ENCODE assay signal across 9 cellular contexts in genomic region chr11:61331636-61332035, GRCh38. TPM values are rescaled to one million over a fixed set of nuclear protein-coding genes. Genes with fewer than 3 reads are reported as not detected.
DNase-seq lines count a peak whose midpoint lies in the region; ATAC-seq and TF ChIP-seq lines count a peak whose summit lies in the region.
"Had no signal": no experiment of that assay in that cellular context is flagged by ENCODE, and none has a peak within 500 bp of the region (broad histone marks: within the 10 kb centered on the region; RNA-seq: fewer than 3 reads in every experiment).

No MANE protein-coding gene starts in this region.

- intact Hi-C loops in left lung (cut with DNase I) = loop anchor here in 1 of 2 donors (5.0 kb wide), 1 partner anchor 36 kb away; no protein-coding TSS in a partner anchor

- peaks cover 61% of the 10 kb centered on the region for H3K4me1 Mint-ChIP-seq in activated naive CD4-positive, alpha-beta T cell treated with anti-CD3 and anti-CD28 coated beads, Interleukin-2, amount 50 U/mL, for 24 hours
- H3K4me1 Mint-ChIP-seq in activated CD8-positive, alpha-beta T cell treated with anti-CD3 and anti-CD28 coated beads, Interleukin-2, amount 10 ng/mL, durations not matched to agents 7 days and 5 days (ENCODE audit: low read depth) = peaks cover 62% of the 10 kb centered on the region
- peaks cover 38% of the 10 kb centered on the region for H3K4me1 Mint-ChIP-seq in type B pancreatic cell (ENCODE audit: unreplicated experiment)

- CTCF ChIA-PET in activated CD8-positive, alpha-beta T cell treated with anti-CD3 and anti-CD28 coated beads, Interleukin-2, amount 10 ng/mL, durations not matched to agents 7 days and 5 days (lab: Charles Lee) = interaction anchor here (1.1 to 3.9 kb wide), 5 partner anchors 25 to 104 kb away, joined by 3 to 25 read pairs (median 4); partner anchors contain the start of gene VWCE

- H3K36me3 ChIP-seq in left lung = peaks cover 0 to 33% of the 10 kb centered on the region in 2 donors

- POLR2A ChIA-PET in activated CD8-positive, alpha-beta T cell treated with anti-CD3 and anti-CD28 coated beads, Interleukin-2, amount 10 ng/mL, durations not matched to agents 7 days and 5 days (lab: Charles Lee) = interaction anchor here (0.9 to 2.6 kb wide), 2 partner anchors 28 to 31 kb away, joined by 3 to 9 read pairs; partner anchors contain the start of gene TMEM138

- H3K27ac ChIP-seq in left lung = no peak overlapping the region

- H3K36me3 Mint-ChIP-seq in activated naive CD4-positive, alpha-beta T cell treated with anti-CD3 and anti-CD28 coated beads, Interleukin-2, amount 50 U/mL, for 24 hours = peaks cover 17% of the 10 kb centered on the region
- peaks cover 34% of the 10 kb centered on the region for H3K36me3 Mint-ChIP-seq in activated CD8-positive, alpha-beta T cell treated with anti-CD3 and anti-CD28 coated beads, Interleukin-2, amount 10 ng/mL, durations not matched to agents 7 days and 5 days (ENCODE audit: low read depth)
- H3K36me3 Mint-ChIP-seq in type B pancreatic cell = peaks cover 27% of the 10 kb centered on the region

- peaks cover 6 to 41% of the 10 kb centered on the region in 2 donors for H3K4me1 ChIP-seq in left lung

- no peaks in the 10 kb centered on the region for H3K9me3 ChIP-seq in left lung

- no peak for DNase-seq in activated naive CD4-positive, alpha-beta T cell treated with anti-CD3 and anti-CD28 coated beads, Interleukin-2, amount 50 U/mL, for 16 hours
- DNase-seq in activated CD8-positive, alpha-beta T cell treated with anti-CD3 and anti-CD28 coated beads, Interleukin-2, amount 10 ng/mL, durations not matched to agents 7 days and 5 days = no peak
- DNase-seq in left lung = peak in 1 of 2 donors; percentile 6
- DNase-seq in type B pancreatic cell (ENCODE audit: extremely low spot score, unreplicated experiment) = no peak
- no peak for DNase-seq in NCI-H2107 (lab: John Stamatoyannopoulos, UW)
- no peak for DNase-seq in NCI-H82 (lab: John Stamatoyannopoulos, UW)
- DNase-seq in GM13976 (ENCODE audit: low spot score) = no peak
- DNase-seq: NCI-H1694 treated with DMSO at 0.1 percent for 48 hours had no signal

- in situ Hi-C loops in GM13976 (cut with MboI; ENCODE audit: low sequenced_read_pairs, unreplicated experiment) = no loop called here

- H3K27ac Mint-ChIP-seq in activated naive CD4-positive, alpha-beta T cell treated with anti-CD3 and anti-CD28 coated beads, Interleukin-2, amount 50 U/mL, for 24 hours = peak overlapping the region; percentile 3
- H3K27ac Mint-ChIP-seq in activated CD8-positive, alpha-beta T cell treated with anti-CD3 and anti-CD28 coated beads, Interleukin-2, amount 10 ng/mL, durations not matched to agents 7 days and 5 days = peak overlapping the region; percentile 94
- H3K27ac Mint-ChIP-seq in type B pancreatic cell = peak overlapping the region; percentile 91

- H3K27me3 ChIP-seq in left lung = no peaks in the 10 kb centered on the region

- H3K4me3 Mint-ChIP-seq in activated naive CD4-positive, alpha-beta T cell treated with anti-CD3 and anti-CD28 coated beads, Interleukin-2, amount 50 U/mL, for 24 hours = peak overlapping the region; percentile 94
- peak overlapping the region; percentile 81 for H3K4me3 Mint-ChIP-seq in activated CD8-positive, alpha-beta T cell treated with anti-CD3 and anti-CD28 coated beads, Interleukin-2, amount 10 ng/mL, durations not matched to agents 7 days and 5 days
- peak overlapping the region; percentile 97 for H3K4me3 Mint-ChIP-seq in type B pancreatic cell

- no peak for ATAC-seq in activated CD8-positive, alpha-beta T cell treated with anti-CD3 and anti-CD28 coated beads, Interleukin-2, amount 10 ng/mL, durations not matched to agents 7 days and 5 days
- ATAC-seq in left lung = no peak

- no peaks in the 10 kb centered on the region for H3K27me3 Mint-ChIP-seq in activated naive CD4-positive, alpha-beta T cell treated with anti-CD3 and anti-CD28 coated beads, Interleukin-2, amount 50 U/mL, for 24 hours
- no peaks in the 10 kb centered on the region for H3K27me3 Mint-ChIP-seq in activated CD8-positive, alpha-beta T cell treated with anti-CD3 and anti-CD28 coated beads, Interleukin-2, amount 10 ng/mL, durations not matched to agents 7 days and 5 days (ENCODE audit: low read depth)
- H3K27me3 Mint-ChIP-seq in type B pancreatic cell = no peaks in the 10 kb centered on the region

- no peak for TF ChIP-seq CTCF in left lung (IDR thresholded peaks at IDR 0.05)
- no peak for TF ChIP-seq CTCF in type B pancreatic cell (conservative IDR thresholded peaks at IDR 0.05)
- no peak for TF ChIP-seq CTCF in GM13976 (IDR thresholded peaks at IDR 0.05; ENCODE audit: borderline replicate concordance, control extremely low read depth, extremely low read depth, insufficient read depth, missing control alignments)

- peak overlapping the region; percentile 97 to 100 for H3K4me3 ChIP-seq in left lung

- H3K9me3 Mint-ChIP-seq in activated naive CD4-positive, alpha-beta T cell treated with anti-CD3 and anti-CD28 coated beads, Interleukin-2, amount 50 U/mL, for 24 hours = no peaks in the 10 kb centered on the region
- H3K9me3 Mint-ChIP-seq in activated CD8-positive, alpha-beta T cell treated with anti-CD3 and anti-CD28 coated beads, Interleukin-2, amount 10 ng/mL, durations not matched to agents 7 days and 5 days (ENCODE audit: insufficient read depth) = no peaks in the 10 kb centered on the region
- no peaks in the 10 kb centered on the region for H3K9me3 Mint-ChIP-seq in type B pancreatic cell

RNA-seq across cellular contexts. Expression of gene DDB1, which starts 1.3 kb away (rescaled TPM):
- 100 to 1,000 TPM; 202 to 214 TPM for total RNA-seq in activated CD8-positive, alpha-beta T cell treated with anti-CD3 and anti-CD28 coated beads, Interleukin-2, amount 10 ng/mL, durations not matched to agents 7 days and 5 days
- total RNA-seq in left lung (100 to 1,000 TPM; 140 to 163 TPM), type B pancreatic cell (ENCODE audit: low replicate concordance) (234 and 279 TPM in 2 replicates)

RNA-seq across cellular contexts. Expression of gene TKFC, which starts 1.4 kb away (rescaled TPM):
- total RNA-seq in activated CD8-positive, alpha-beta T cell treated with anti-CD3 and anti-CD28 coated beads, Interleukin-2, amount 10 ng/mL, durations not matched to agents 7 days and 5 days = 10 to 100 TPM; 24.1 to 26.4 TPM
- total RNA-seq in left lung = 10 to 100 TPM; 48.1 to 48.5 TPM
- 66.9 and 72.6 TPM in 2 replicates for total RNA-seq in type B pancreatic cell (ENCODE audit: low replicate concordance)

RNA-seq across cellular contexts. Expression of gene CYB561A3, which starts 30.0 kb away (rescaled TPM):
- total RNA-seq in activated CD8-positive, alpha-beta T cell treated with anti-CD3 and anti-CD28 coated beads, Interleukin-2, amount 10 ng/mL, durations not matched to agents 7 days and 5 days = 10 to 100 TPM; 53.2 to 55.6 TPM
- 10 to 100 TPM; 49.1 to 56.9 TPM for total RNA-seq in left lung
- total RNA-seq in type B pancreatic cell (ENCODE audit: low replicate concordance) = 34.9 and 35.0 TPM in 2 replicates

RNA-seq across cellular contexts. Expression of gene TMEM138, which starts 30.5 kb away (rescaled TPM):
- total RNA-seq in activated CD8-positive, alpha-beta T cell treated with anti-CD3 and anti-CD28 coated beads, Interleukin-2, amount 10 ng/mL, durations not matched to agents 7 days and 5 days = 10 to 100 TPM; 57.4 to 57.5 TPM
- total RNA-seq in left lung = 10 to 100 TPM; 37.5 to 50.5 TPM
- 35.3 and 54.5 TPM in 2 replicates for total RNA-seq in type B pancreatic cell (ENCODE audit: low replicate concordance)

RNA-seq across cellular contexts. Expression of gene VWCE, which starts 36.5 kb away (rescaled TPM):
- total RNA-seq in activated CD8-positive, alpha-beta T cell treated with anti-CD3 and anti-CD28 coated beads, Interleukin-2, amount 10 ng/mL, durations not matched to agents 7 days and 5 days = 1 to 10 TPM; 2.2 to 3.3 TPM
- total RNA-seq in left lung = under 1 TPM; 0.55 TPM
- 5.4 and 20.0 TPM in 2 replicates for total RNA-seq in type B pancreatic cell (ENCODE audit: low replicate concordance)

Comparison
In these comparisons a context has a peak if more than half of its experiments do, and no peak if none do; other contexts are left out.
1. H3K27ac Mint-ChIP-seq: peak in every context shown above with its lines; median percentile 94 in activated CD8-positive, alpha-beta T cell treated with anti-CD3 and anti-CD28 coated beads, Interleukin-2, amount 10 ng/mL, durations not matched to agents 7 days and 5 days; 91 in type B pancreatic cell; 3 in activated naive CD4-positive, alpha-beta T cell treated with anti-CD3 and anti-CD28 coated beads, Interleukin-2, amount 50 U/mL, for 24 hours.